In the genomic region with DNA sequence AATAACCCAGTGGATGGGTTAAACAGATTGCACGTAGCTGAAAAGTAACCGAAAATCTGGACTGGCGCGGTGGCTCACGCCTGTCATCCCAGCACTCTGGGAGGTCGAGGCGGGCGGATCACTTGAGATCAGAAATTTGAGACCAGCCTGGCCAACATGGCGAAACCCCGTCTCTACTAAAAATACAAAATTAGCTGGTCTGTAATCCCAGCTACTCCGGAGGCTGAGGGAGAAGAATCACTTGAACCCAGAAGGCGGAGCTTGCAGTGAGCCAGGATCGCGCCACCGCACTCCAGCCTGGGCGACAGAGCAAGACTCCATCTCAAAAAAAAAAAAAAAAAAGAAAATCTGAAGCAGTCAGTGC, we compare ENCODE assay signal across 8 cellular contexts. TPM values are rescaled to one million over a fixed set of nuclear protein-coding genes. Genes with fewer than 3 reads are reported as not detected.
DNase-seq lines count a peak whose midpoint lies in the region; ATAC-seq, FAIRE-seq and TF ChIP-seq lines count a peak whose summit lies in the region.
"Not testable (repeated sequence)": the region's sequence is repeated elsewhere in the genome, so short reads cannot be mapped to it uniquely, and the experiment has no call there.

No MANE protein-coding gene starts in this region.

- not testable (repeated sequence) for H2BK120ac ChIP-seq in trophoblast cell (ENCODE audit: insufficient read depth, low read length, poor library complexity)

- H3K4ac ChIP-seq in trophoblast cell (ENCODE audit: low read depth, low read length): peak overlapping the region; percentile 77

- H3K4me1 Mint-ChIP-seq in activated T-cell treated with anti-CD3 and anti-CD28 coated beads, Interleukin-2, amount 50 U/mL, for 4 hours (ENCODE audit: low read depth): peaks cover 37% of the 10 kb centered on the region
- peaks cover 18 to 33% of the 10 kb centered on the region in 2 donors for H3K4me1 Mint-ChIP-seq in effector memory CD8-positive, alpha-beta T cell (ENCODE audit: low read depth in 2 of 2)

- not testable (repeated sequence) for TF ChIP-seq POLR2A in transverse colon (IDR thresholded peaks at IDR 0.05)

- in situ Hi-C loops in transverse colon (cut with MboI; ENCODE audit: low pct_ligation_motif_present in 1 of 4, low pct_unique_long_range_greater_than_20kb in 1 of 4, low sequenced_read_pairs in 3 of 4): not testable (repeated sequence)

- not testable (repeated sequence) for FAIRE-seq in kidney (lab: Jason Lieb, UNC)

- peak; percentile 3 for ATAC-seq in HG03095 (IDR thresholded peaks at IDR 0.05; ENCODE audit: unreplicated experiment)
- ATAC-seq in activated T-cell treated with anti-CD3 and anti-CD28 coated beads, Interleukin-2, amount 50 U/mL, for 4 hours: peak in 1 of 2 donors; percentile 15
- peak; percentile 23 for ATAC-seq in effector memory CD8-positive, alpha-beta T cell (replicated peaks)

- H3K4me1 ChIP-seq in ES-I3 (ENCODE audit: insufficient read depth, low read length); trophoblast cell (ENCODE audit: control insufficient read depth in 1 of 2, insufficient read depth in 2 of 2, low read length in 2 of 2): not testable (repeated sequence)
- H3K4me1 ChIP-seq in kidney (ENCODE audit: control insufficient read depth in 1 of 2, insufficient read depth in 1 of 2, low read depth in 1 of 2, low read length in 2 of 2) (peaks cover 10 to 11% of the 10 kb centered on the region in 2 donors), transverse colon (peaks cover 12 to 34% (median 23%) of the 10 kb centered on the region in 4 donors)

- DNase-seq in NOMO-1 treated with DMSO at 0.1 percent for 48 hours (lab: John Stamatoyannopoulos, UW; ENCODE audit: unreplicated experiment) (peak; percentile 17), trophoblast cell (peak in 1 of 2 donors; percentile 48), transverse colon (peak; percentile 16)
- DNase-seq in activated T-cell treated with anti-CD3 and anti-CD28 coated beads, Interleukin-2, amount 50 U/mL, for 4 hours: peak; percentile 26
- DNase-seq in effector memory CD8-positive, alpha-beta T cell: peak in 2 of 3 experiments; percentile 2 to 26
- DNase-seq in kidney: not testable (repeated sequence)

- TF ChIP-seq EP300 in transverse colon (IDR thresholded peaks at IDR 0.05; ENCODE audit: low read depth): not testable (repeated sequence)

- peak overlapping the region; percentile 79 for H2BK5ac ChIP-seq in trophoblast cell (ENCODE audit: low read depth, low read length, poor library complexity)

- H4K91ac ChIP-seq in trophoblast cell (ENCODE audit: low read depth, low read length): peak overlapping the region; percentile 83

- H3K4me3 ChIP-seq in kidney (ENCODE audit: low read length in 2 of 2) (peak overlapping the region; percentile 79 to 97), trophoblast cell (ENCODE audit: low read depth, low read length) (peak overlapping the region; percentile 77), transverse colon (peak overlapping the region; percentile 67 to 91 (median 77))

- not testable (repeated sequence) for H3K9me3 ChIP-seq in ES-I3 (ENCODE audit: control insufficient read depth, insufficient read depth, low read length); kidney (ENCODE audit: control insufficient read depth in 1 of 2, low read length in 2 of 2); trophoblast cell (ENCODE audit: insufficient read depth, low read depth, low read length); transverse colon

- H3K27ac Mint-ChIP-seq in effector memory CD8-positive, alpha-beta T cell: peak overlapping the region; percentile 99

- H3K4me3 Mint-ChIP-seq in activated T-cell treated with anti-CD3 and anti-CD28 coated beads, Interleukin-2, amount 50 U/mL, for 4 hours: peak overlapping the region; percentile 97
- H3K4me3 Mint-ChIP-seq in effector memory CD8-positive, alpha-beta T cell: peak overlapping the region; percentile 97 to 100

- peak overlapping the region; percentile 60 for H3K4me2 ChIP-seq in trophoblast cell (ENCODE audit: low read length)

- not testable (repeated sequence) for H3K23ac ChIP-seq in trophoblast cell (ENCODE audit: low read length)

- H3K27ac ChIP-seq in kidney (ENCODE audit: low read depth in 2 of 2, low read length in 2 of 2) (peak overlapping the region; percentile 86 to 87), trophoblast cell (ENCODE audit: low read depth, low read length) (peak overlapping the region; percentile 87), transverse colon (peak overlapping the region; percentile 94 to 99 (median 95))

- not testable (repeated sequence) for H2BK12ac ChIP-seq in trophoblast cell (ENCODE audit: low read length)

- not testable (repeated sequence) for H3K36me3 Mint-ChIP-seq in activated T-cell treated with anti-CD3 and anti-CD28 coated beads, Interleukin-2, amount 50 U/mL, for 4 hours (ENCODE audit: insufficient read depth)
- peaks cover 37% of the 10 kb centered on the region for H3K36me3 Mint-ChIP-seq in effector memory CD8-positive, alpha-beta T cell (ENCODE audit: insufficient read depth)

- TF ChIP-seq CTCF in kidney (IDR thresholded peaks at IDR 0.05; ENCODE audit: borderline replicate concordance, extremely low read depth, insufficient read depth); transverse colon (IDR thresholded peaks at IDR 0.05): not testable (repeated sequence)

- H3K27me3 Mint-ChIP-seq in activated T-cell treated with anti-CD3 and anti-CD28 coated beads, Interleukin-2, amount 50 U/mL, for 4 hours (ENCODE audit: low read depth); effector memory CD8-positive, alpha-beta T cell: not testable (repeated sequence)

- not testable (repeated sequence) for H3K36me3 ChIP-seq in ES-I3 (ENCODE audit: insufficient read depth, low read length); kidney (ENCODE audit: control insufficient read depth in 1 of 2, insufficient read depth in 2 of 2, low read length in 2 of 2); transverse colon
- H3K36me3 ChIP-seq in trophoblast cell (ENCODE audit: control insufficient read depth in 1 of 2, insufficient read depth in 2 of 2, low read length in 2 of 2): peaks cover 14 to 20% of the 10 kb centered on the region in 2 experiments

- not testable (repeated sequence) for H2AK5ac ChIP-seq in trophoblast cell (ENCODE audit: low read length)

- H3K14ac ChIP-seq in trophoblast cell (ENCODE audit: low read length): peak overlapping the region; percentile 63

- WGBS in trophoblast cell (ENCODE audit: extremely low coverage, insufficient coverage, insufficient read length): no CpG with 5 or more reads among the region's 16 CpGs
- WGBS in transverse colon (ENCODE audit: low coverage in 1 of 2), 2 donors: 0 to 1% methylated on average over 8 to 16 of the region's 16 CpGs

- H3K9me3 Mint-ChIP-seq in activated T-cell treated with anti-CD3 and anti-CD28 coated beads, Interleukin-2, amount 50 U/mL, for 4 hours; effector memory CD8-positive, alpha-beta T cell: not testable (repeated sequence)

- H4K12ac ChIP-seq in trophoblast cell (ENCODE audit: low read depth, low read length): peak overlapping the region; percentile 85

- intact Hi-C loops in kidney (cut with DNase I); transverse colon (cut with DNase I; ENCODE audit: low total_unique reads): not testable (repeated sequence)

- H4K8ac ChIP-seq in trophoblast cell (ENCODE audit: low read depth, low read length): peak overlapping the region; percentile 91

- not testable (repeated sequence) for H3K27me3 ChIP-seq in trophoblast cell (ENCODE audit: insufficient read depth, low read length); transverse colon

- H3K18ac ChIP-seq in trophoblast cell (ENCODE audit: low read length): peak overlapping the region; percentile 66

- H3K79me2 ChIP-seq in trophoblast cell (ENCODE audit: control insufficient read depth, insufficient read depth, low read length, poor library complexity): not testable (repeated sequence)

- H3K9ac ChIP-seq in ES-I3 (ENCODE audit: low read depth, low read length): peak overlapping the region; percentile 73
- peak overlapping the region; percentile 71 to 88 for H3K9ac ChIP-seq in kidney (ENCODE audit: low read length in 2 of 2)
- H3K9ac ChIP-seq in trophoblast cell (ENCODE audit: low read length): peak overlapping the region; percentile 70

- not testable (repeated sequence) for H3K79me1 ChIP-seq in trophoblast cell (ENCODE audit: low read length)

- peak overlapping the region; percentile 90 for H2AFZ ChIP-seq in trophoblast cell (ENCODE audit: insufficient read depth, low read length, poor library complexity)

RNA-seq across cellular contexts. Expression of gene MAPK8IP3, which starts 0.7 kb away (rescaled TPM):
- 10 to 100 TPM; 76.3 to 89.4 (median 78.1) TPM for total RNA-seq in activated T-cell treated with anti-CD3 and anti-CD28 coated beads, Interleukin-2, amount 50 U/mL, for 4 hours
- total RNA-seq in kidney (67.7 TPM), transverse colon (100 to 1,000 TPM in 2 of 4 donors, 10 to 100 TPM in 2; 74.0 to 250 (median 138) TPM)
- 10.6 TPM for polyA plus RNA-seq in kidney (ENCODE audit: insufficient read depth, low read depth, low replicate concordance)
- 38.0 and 39.0 TPM in 2 replicates for polyA plus RNA-seq in trophoblast cell (2013)

RNA-seq across cellular contexts. Expression of gene JPT2, which starts 27.2 kb away (rescaled TPM):
- 10 to 100 TPM; 89.2 to 96.4 (median 92.4) TPM for total RNA-seq in activated T-cell treated with anti-CD3 and anti-CD28 coated beads, Interleukin-2, amount 50 U/mL, for 4 hours
- total RNA-seq in kidney (89.3 TPM), transverse colon (10 to 100 TPM; 12.0 to 31.5 (median 25.1) TPM)
- polyA plus RNA-seq in kidney (ENCODE audit: insufficient read depth, low read depth, low replicate concordance): 32.8 TPM
- 156 and 161 TPM in 2 replicates for polyA plus RNA-seq in trophoblast cell (2013)
